29 cellular contexts compared by ENCODE assay signal in the genomic region with DNA sequence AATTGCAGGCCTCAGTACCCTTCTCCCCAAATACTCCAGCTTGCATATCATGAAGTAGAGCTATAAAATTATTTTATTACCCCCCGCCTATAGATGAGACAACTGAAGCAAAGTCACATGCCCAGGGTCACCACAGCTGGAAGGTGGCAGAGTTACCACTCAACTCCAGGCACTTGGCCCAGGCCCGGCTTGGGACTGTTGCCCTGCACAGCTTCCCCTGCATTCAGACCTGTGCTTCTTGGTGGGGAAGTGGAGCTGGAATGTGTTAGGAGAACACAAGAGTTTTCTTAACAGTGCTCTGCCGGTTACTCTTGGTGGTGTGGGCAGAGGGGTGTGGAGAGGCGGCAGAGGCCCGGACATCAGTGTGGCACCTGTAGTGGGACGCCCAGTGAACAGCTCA.
DNase-seq lines count a peak whose midpoint lies in the region; FAIRE-seq and TF ChIP-seq lines count a peak whose summit lies in the region.
"Had no signal": no experiment of that assay in that cellular context is flagged by ENCODE, and none has a peak within 500 bp of the region (broad histone marks: within the 10 kb centered on the region; RNA-seq: fewer than 3 reads in every experiment).

No MANE protein-coding gene starts in this region.

- intact Hi-C loops in posterior cingulate gyrus (cut with DNase I) = no loop called here

- peaks cover 10% of the 10 kb centered on the region for H3K9me3 Mint-ChIP-seq in activated CD4-positive, alpha-beta T cell treated with anti-CD3 and anti-CD28 coated beads, Interleukin-2, amount 10 ng/mL, durations not matched to agents 7 days and 5 days
- H3K9me3 Mint-ChIP-seq in HFFc6 (peaks cover 8% of the 10 kb centered on the region; the same call in 1 of the 2 replicates), astrocyte (ENCODE audit: unreplicated experiment) (peaks cover under 1% of the 10 kb centered on the region)
- H3K9me3 Mint-ChIP-seq: neural progenitor cell had no signal

- no peaks in the 10 kb centered on the region for H3K36me3 ChIP-seq in astrocyte (ENCODE audit: insufficient read depth, low read length)
- H3K36me3 ChIP-seq in trophoblast cell (ENCODE audit: control insufficient read depth in 1 of 2, insufficient read depth in 2 of 2, low read length in 2 of 2) = no peaks in the 10 kb centered on the region
- H3K36me3 ChIP-seq: esophagus squamous epithelium, neural progenitor cell, Peyer's patch, right lobe of liver, SJCRH30, transverse colon had no signal

- CTCF ChIA-PET in activated CD4-positive, alpha-beta T cell treated with anti-CD3 and anti-CD28 coated beads, Interleukin-2, amount 10 ng/mL, durations not matched to agents 7 days and 5 days (lab: Charles Lee) = interaction anchor here (0.7 to 1.4 kb wide), 5 partner anchors 13 to 143 kb away, joined by 3 to 8 read pairs (median 4); no protein-coding TSS in a partner anchor

- no peak for TF ChIP-seq CTCF in HFFc6 (IDR thresholded peaks at IDR 0.05)
- TF ChIP-seq CTCF in astrocyte (IDR thresholded peaks at IDR 0.05; ENCODE audit: insufficient read depth, low read depth, low read length) = no peak

- H4K91ac ChIP-seq in trophoblast cell (ENCODE audit: low read depth, low read length) = no peak overlapping the region

- H4K12ac ChIP-seq in trophoblast cell (ENCODE audit: low read depth, low read length) = no peak overlapping the region

- POLR2A ChIA-PET in activated CD4-positive, alpha-beta T cell treated with anti-CD3 and anti-CD28 coated beads, Interleukin-2, amount 10 ng/mL, durations not matched to agents 7 days and 5 days (lab: Charles Lee) = interaction anchor here (0.7 to 2.3 kb wide), 3 partner anchors 23 to 127 kb away, joined by 3 to 11 read pairs (median 10); no protein-coding TSS in a partner anchor

- peak overlapping the region; percentile 79 for H3K27ac Mint-ChIP-seq in activated CD4-positive, alpha-beta T cell treated with anti-CD3 and anti-CD28 coated beads, Interleukin-2, amount 10 ng/mL, durations not matched to agents 7 days and 5 days
- H3K27ac Mint-ChIP-seq in HFFc6 (peak overlapping the region; percentile 11; the same call in 1 of the 2 replicates), astrocyte (ENCODE audit: unreplicated experiment) (peak overlapping the region; percentile 84)
- H3K27ac Mint-ChIP-seq: B cell, neural progenitor cell, T-cell had no signal

- WGBS in trophoblast cell (ENCODE audit: extremely low coverage, insufficient coverage, insufficient read length) = no CpG with 5 or more reads among the region's 6 CpGs

- H3K9ac ChIP-seq in astrocyte (ENCODE audit: low read length) = no peak overlapping the region
- no peak overlapping the region for H3K9ac ChIP-seq in trophoblast cell (ENCODE audit: low read length)
- H3K9ac ChIP-seq: neural progenitor cell had no signal

- no peak for DNase-seq in activated CD4-positive, alpha-beta T cell treated with anti-CD3 and anti-CD28 coated beads, Interleukin-2, amount 10 ng/mL, durations not matched to agents 7 days and 5 days
- no peak for DNase-seq in activated CD4-positive, alpha-beta T cell treated with anti-CD3 and anti-CD28 coated beads for 1 hour
- DNase-seq in HFFc6 = no peak
- no peak for DNase-seq in astrocyte (ENCODE audit: low read depth)
- DNase-seq in trophoblast cell = no peak
- no peak for DNase-seq in NCI-H82 treated with DMSO at 0.1 percent for 48 hours (lab: John Stamatoyannopoulos, UW; ENCODE audit: unreplicated experiment)
- DNase-seq in posterior cingulate gyrus = no peak
- no peak for DNase-seq in GF-D8 (lab: John Stamatoyannopoulos, UW)
- DNase-seq: activated CD4-positive, alpha-beta T cell treated with anti-CD3 and anti-CD28 coated beads for 36 hours; activated CD8-positive, alpha-beta memory T cell treated with anti-CD3 and anti-CD28 coated beads, Interleukin-2, amount 50 U/mL, for 48 hours; amniotic stem cell; DMS153; esophagus squamous epithelium; NCI-H1694 treated with DMSO at 0.1 percent for 48 hours; NCI-H2171; NCI-H524; right lobe of liver; SJCRH30; stimulated activated naive CD8-positive, alpha-beta T cell treated with anti-CD3 and anti-CD28 coated beads, Interleukin-15, amount 100 ng/mL, for 72 hours; T-cell; transverse colon had no signal

- no peak overlapping the region for H2BK12ac ChIP-seq in trophoblast cell (ENCODE audit: low read length)

- H3K4me3 Mint-ChIP-seq in activated CD4-positive, alpha-beta T cell treated with anti-CD3 and anti-CD28 coated beads, Interleukin-2, amount 10 ng/mL, durations not matched to agents 7 days and 5 days = no peak overlapping the region
- H3K4me3 Mint-ChIP-seq in HFFc6 (no peak overlapping the region), astrocyte (ENCODE audit: unreplicated experiment) (no peak overlapping the region)
- H3K4me3 Mint-ChIP-seq: activated CD4-positive, alpha-beta T cell treated with anti-CD3 and anti-CD28 coated beads for 36 hours; B cell; neural progenitor cell; stimulated activated naive CD8-positive, alpha-beta T cell treated with anti-CD3 and anti-CD28 coated beads, Interleukin-15, amount 100 ng/mL, for 72 hours; T-cell had no signal

- no peak overlapping the region for H3K18ac ChIP-seq in trophoblast cell (ENCODE audit: low read length)

- H3K79me1 ChIP-seq in trophoblast cell (ENCODE audit: low read length) = peaks cover 7% of the 10 kb centered on the region

- H3K14ac ChIP-seq in trophoblast cell (ENCODE audit: low read length) = peak overlapping the region; percentile 17

- H4K8ac ChIP-seq in trophoblast cell (ENCODE audit: low read depth, low read length) = no peak overlapping the region

- H3K36me3 Mint-ChIP-seq in activated CD4-positive, alpha-beta T cell treated with anti-CD3 and anti-CD28 coated beads, Interleukin-2, amount 10 ng/mL, durations not matched to agents 7 days and 5 days (ENCODE audit: low read depth) = peaks cover 45% of the 10 kb centered on the region
- peaks cover 10% of the 10 kb centered on the region for H3K36me3 Mint-ChIP-seq in HFFc6 (ENCODE audit: low read depth)
- H3K36me3 Mint-ChIP-seq in astrocyte (ENCODE audit: low read depth, unreplicated experiment) = peaks cover 12% of the 10 kb centered on the region

- H3K27me3 ChIP-seq in astrocyte (ENCODE audit: insufficient read depth, low read length) = no peaks in the 10 kb centered on the region
- H3K27me3 ChIP-seq in trophoblast cell (ENCODE audit: insufficient read depth, low read length) = no peaks in the 10 kb centered on the region
- H3K27me3 ChIP-seq: esophagus squamous epithelium, neural progenitor cell, Peyer's patch, right lobe of liver, SJCRH30, transverse colon had no signal

- no peak overlapping the region for H3K23ac ChIP-seq in trophoblast cell (ENCODE audit: low read length)

- H3K79me2 ChIP-seq in astrocyte (ENCODE audit: insufficient read depth, low read length) = no peaks in the 10 kb centered on the region
- H3K79me2 ChIP-seq in trophoblast cell (ENCODE audit: control insufficient read depth, insufficient read depth, low read length, poor library complexity) = no peaks in the 10 kb centered on the region

- H3K4me1 ChIP-seq in astrocyte (ENCODE audit: insufficient read depth, low read length) (peaks cover 48% of the 10 kb centered on the region), trophoblast cell (ENCODE audit: control insufficient read depth in 1 of 2, insufficient read depth in 2 of 2, low read length in 2 of 2) (peaks cover 24 to 29% of the 10 kb centered on the region in 2 experiments)
- H3K4me1 ChIP-seq: neural progenitor cell had no signal

- H3K27ac ChIP-seq in astrocyte (ENCODE audit: low read depth, low read length) = no peak overlapping the region
- H3K27ac ChIP-seq in trophoblast cell (ENCODE audit: low read depth, low read length) = no peak overlapping the region
- H3K27ac ChIP-seq: esophagus squamous epithelium, neural progenitor cell, Peyer's patch, right lobe of liver, SJCRH30 had no signal

- peaks cover 61% of the 10 kb centered on the region for H3K4me1 Mint-ChIP-seq in activated CD4-positive, alpha-beta T cell treated with anti-CD3 and anti-CD28 coated beads, Interleukin-2, amount 10 ng/mL, durations not matched to agents 7 days and 5 days
- H3K4me1 Mint-ChIP-seq in HFFc6 (ENCODE audit: low read depth) = peaks cover 73% of the 10 kb centered on the region
- peaks cover 38% of the 10 kb centered on the region for H3K4me1 Mint-ChIP-seq in astrocyte (ENCODE audit: low read depth, unreplicated experiment)

- H3K4ac ChIP-seq in trophoblast cell (ENCODE audit: low read depth, low read length) = no peak overlapping the region

- H2AK5ac ChIP-seq in trophoblast cell (ENCODE audit: low read length) = no peak overlapping the region

- no peak overlapping the region for H2BK5ac ChIP-seq in trophoblast cell (ENCODE audit: low read depth, low read length, poor library complexity)

- no peaks in the 10 kb centered on the region for H3K27me3 Mint-ChIP-seq in activated CD4-positive, alpha-beta T cell treated with anti-CD3 and anti-CD28 coated beads, Interleukin-2, amount 10 ng/mL, durations not matched to agents 7 days and 5 days
- H3K27me3 Mint-ChIP-seq in HFFc6 (ENCODE audit: insufficient read depth) (no peaks in the 10 kb centered on the region), astrocyte (ENCODE audit: low read depth, unreplicated experiment) (no peaks in the 10 kb centered on the region)
- H3K27me3 Mint-ChIP-seq: activated CD4-positive, alpha-beta T cell treated with anti-CD3 and anti-CD28 coated beads for 36 hours; B cell; stimulated activated naive CD8-positive, alpha-beta T cell treated with anti-CD3 and anti-CD28 coated beads, Interleukin-15, amount 100 ng/mL, for 72 hours; T-cell had no signal

- H3K9me3 ChIP-seq in astrocyte (ENCODE audit: insufficient read depth, low read depth, low read length) (no peaks in the 10 kb centered on the region), trophoblast cell (ENCODE audit: insufficient read depth, low read depth, low read length) (no peaks in the 10 kb centered on the region)
- H3K9me3 ChIP-seq: esophagus squamous epithelium, right lobe of liver had no signal

- no peaks in the 10 kb centered on the region for H4K20me1 ChIP-seq in astrocyte (ENCODE audit: insufficient read depth, low read length)

- H2AFZ ChIP-seq in astrocyte (ENCODE audit: low read depth, low read length) (no peak overlapping the region), trophoblast cell (ENCODE audit: insufficient read depth, low read length, poor library complexity) (no peak overlapping the region)
- H2AFZ ChIP-seq: neural progenitor cell had no signal

- H2BK120ac ChIP-seq in trophoblast cell (ENCODE audit: insufficient read depth, low read length, poor library complexity) = no peak overlapping the region

- no peak overlapping the region for H3K4me3 ChIP-seq in astrocyte (ENCODE audit: insufficient read depth, low read depth, low read length)
- H3K4me3 ChIP-seq in trophoblast cell (ENCODE audit: low read depth, low read length) = no peak overlapping the region
- H3K4me3 ChIP-seq: esophagus squamous epithelium, neural progenitor cell, Peyer's patch, right lobe of liver, SJCRH30, transverse colon had no signal

- no peak for FAIRE-seq in astrocyte (lab: Jason Lieb, UNC)
- FAIRE-seq: A204.1, bronchial epithelial cell, frontal cortex, G401.6, H54 had no signal

- H3K4me2 ChIP-seq in astrocyte (ENCODE audit: low read length) (no peak overlapping the region), trophoblast cell (ENCODE audit: low read length) (no peak overlapping the region)
- H3K4me2 ChIP-seq: neural progenitor cell had no signal

Comparison
In these comparisons a context has a peak if more than half of its experiments do, and no peak if none do; other contexts are left out.
1. H3K27ac Mint-ChIP-seq: peak in every context shown above with its lines; median percentile 84 in astrocyte; 79 in activated CD4-positive, alpha-beta T cell treated with anti-CD3 and anti-CD28 coated beads, Interleukin-2, amount 10 ng/mL, durations not matched to agents 7 days and 5 days; 11 in HFFc6.